9 cellular contexts compared by ENCODE assay signal in the genomic region with DNA sequence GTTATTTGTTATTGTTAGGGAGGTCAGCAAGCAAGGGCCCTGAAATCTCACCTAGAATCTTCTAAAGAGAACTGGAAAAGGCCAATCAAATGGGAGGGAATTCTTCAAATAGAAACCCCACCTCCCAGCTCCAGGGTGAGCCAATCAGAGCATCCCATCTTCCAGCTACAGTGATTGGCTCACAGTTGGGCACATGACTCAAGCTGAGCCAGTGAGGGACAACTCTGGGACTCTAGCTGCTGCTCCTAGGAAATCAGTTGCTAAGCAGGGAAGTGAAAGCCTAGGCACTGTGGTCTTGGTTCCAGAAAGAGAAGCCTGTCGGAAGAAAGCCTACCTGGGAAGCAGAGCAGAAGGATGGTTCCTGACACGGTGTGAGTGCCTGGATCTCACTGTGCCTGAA. TPM values are rescaled to one million over a fixed set of nuclear protein-coding genes. Genes with fewer than 3 reads are reported as not detected.
DNase-seq lines count a peak whose midpoint lies in the region; ATAC-seq, FAIRE-seq and TF ChIP-seq lines count a peak whose summit lies in the region.
"Had no signal": no experiment of that assay in that cellular context is flagged by ENCODE, and none has a peak within 500 bp of the region (broad histone marks: within the 10 kb centered on the region; RNA-seq: fewer than 3 reads in every experiment).

No MANE protein-coding gene starts in this region.

- ATAC-seq in Panc1 (0 out of 2 replicates have a peak, but pooled peaks have one; percentile 59), aorta (ENCODE audit: low FRiP score) (no peak), HG03354 (IDR thresholded peaks at IDR 0.05; ENCODE audit: poor library complexity, severe bottlenecking, unreplicated experiment) (no peak), omental fat pad (ENCODE audit: low FRiP score) (no peak)

- BruUV-seq in Panc1 (replicated peaks; lab: Mats Ljungman, UMichigan), result no TSS peak

- TF ChIP-seq CTCF in HEK293 (tag by site-specific recombination; IDR thresholded peaks at IDR 0.05) (no peak), Panc1 (IDR thresholded peaks at IDR 0.05) (no peak), omental fat pad (IDR thresholded peaks at IDR 0.05) (no peak)

- H3K36me3 ChIP-seq in HEK293 (ENCODE audit: control insufficient read depth in 2 of 2, insufficient read depth in 1 of 2, low read length in 2 of 2) (no peaks in the 10 kb centered on the region), Panc1 (ENCODE audit: control insufficient read depth, insufficient read depth, low read length) (no peaks in the 10 kb centered on the region), aorta (ENCODE audit: control insufficient read depth in 1 of 2, insufficient read depth in 2 of 2, low read length in 1 of 2) (no peaks in the 10 kb centered on the region)

- H3K4me1 ChIP-seq in HEK293 (ENCODE audit: control insufficient read depth, insufficient read depth, low read length) (no peaks in the 10 kb centered on the region), Panc1 (ENCODE audit: control insufficient read depth, insufficient read depth, low read length) (no peaks in the 10 kb centered on the region), aorta (ENCODE audit: control insufficient read depth in 1 of 2, insufficient read depth in 2 of 2, low read length in 2 of 2) (no peaks in the 10 kb centered on the region)

- no peak overlapping the region for H3K27ac ChIP-seq in HEK293 (ENCODE audit: extremely low read depth, low read depth, low read length)
- H3K27ac ChIP-seq in Panc1 (ENCODE audit: low read length), result no peak overlapping the region
- H3K27ac ChIP-seq in aorta (ENCODE audit: low read depth in 1 of 2, low read length in 2 of 2), result no peak overlapping the region
- H3K27ac ChIP-seq: KMS-11 had no signal

- H3K4me3 ChIP-seq in HEK293 (ENCODE audit: low read depth, low read length), result no peak overlapping the region
- H3K4me3 ChIP-seq in Panc1 (ENCODE audit: low read depth in 2 of 2, low read length in 2 of 2), result no peak overlapping the region
- no peak overlapping the region for H3K4me3 ChIP-seq in aorta (ENCODE audit: low read length in 2 of 2)

- POLR2A ChIA-PET in HEK293 (lab: Yijun Ruan, JAX), result no interaction called here
- POLR2A ChIA-PET in Panc1 (lab: Charles Lee), result interaction anchor here (0.6 kb wide), 1 partner anchor 232 kb away, joined by 3 read pairs; no protein-coding TSS in a partner anchor

- CTCF ChIA-PET in HEK293 (lab: Yijun Ruan, JAX) (interaction anchor here (0.7 to 1.0 kb wide), 3 partner anchors 26 to 295 kb away, joined by 3 to 6 read pairs (median 3); no protein-coding TSS in a partner anchor), Panc1 (lab: Charles Lee) (no interaction called here)

- 76 to 92% methylated on average over 2 of the region's 2 CpGs for WGBS in aorta, 2 donors

- intact Hi-C loops in Panc1 (cut with micrococcal nuclease; ENCODE audit: unreplicated experiment), result no loop called here
- intact Hi-C loops in aorta (cut with DNase I), result no loop called here

- FAIRE-seq in frontal cortex (lab: Jason Lieb, UNC), result no peak

- peak; percentile 60 for DNase-seq in Ammon's horn (ENCODE audit: low spot score)
- no peak for DNase-seq in Panc1 (ENCODE audit: low read depth, low spot score)
- peak; percentile 33 to 59 for DNase-seq in frontal cortex (ENCODE audit: low spot score in 2 of 2)
- no peak for DNase-seq in COLO668 (lab: John Stamatoyannopoulos, UW; ENCODE audit: unreplicated experiment)
- no peak for DNase-seq in aorta
- no peak for DNase-seq in omental fat pad (ENCODE audit: low spot score)

- in situ Hi-C loops in Panc1 (cut with HindIII; ENCODE audit: low pct_unique_long_range_greater_than_20kb, low sequenced_read_pairs), result no loop called here

- H3K9me3 ChIP-seq in HEK293 (ENCODE audit: control insufficient read depth, insufficient read depth, low read depth, low read length) (no peaks in the 10 kb centered on the region), Panc1 (ENCODE audit: control insufficient read depth, insufficient read depth, low read depth, low read length) (no peaks in the 10 kb centered on the region), aorta (ENCODE audit: control insufficient read depth, low read length) (peaks cover 3% of the 10 kb centered on the region)

- H3K27me3 ChIP-seq in Panc1 (ENCODE audit: control insufficient read depth, insufficient read depth, low read length) (no peaks in the 10 kb centered on the region; the same call in 1 of the 2 replicates), aorta (ENCODE audit: control insufficient read depth in 1 of 2, insufficient read depth in 2 of 2, low read length in 1 of 2) (no peaks in the 10 kb centered on the region)

TF ChIP-seq in HEK293, 187 proteins besides CTCF, POLR2A, EP300 and RAD21 (continues in another document):
- TF ChIP-seq SP2 (tag by site-specific recombination; IDR thresholded peaks at IDR 0.05) (peak; percentile 30; the same call in 1 of the 2 replicates), KLF9 (tag by site-specific recombination; IDR thresholded peaks at IDR 0.05; ENCODE audit: low read depth) (no peak), ZNF24 (tag by site-specific recombination; IDR thresholded peaks at IDR 0.05) (no peak)
- TF ChIP-seq, protein P1, sequence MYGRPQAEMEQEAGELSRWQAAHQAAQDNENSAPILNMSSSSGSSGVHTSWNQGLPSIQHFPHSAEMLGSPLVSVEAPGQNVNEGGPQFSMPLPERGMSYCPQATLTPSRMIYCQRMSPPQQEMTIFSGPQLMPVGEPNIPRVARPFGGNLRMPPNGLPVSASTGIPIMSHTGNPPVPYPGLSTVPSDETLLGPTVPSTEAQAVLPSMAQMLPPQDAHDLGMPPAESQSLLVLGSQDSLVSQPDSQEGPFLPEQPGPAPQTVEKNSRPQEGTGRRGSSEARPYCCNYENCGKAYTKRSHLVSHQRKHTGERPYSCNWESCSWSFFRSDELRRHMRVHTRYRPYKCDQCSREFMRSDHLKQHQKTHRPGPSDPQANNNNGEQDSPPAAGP (tag by site-specific recombination; IDR thresholded peaks at IDR 0.05), result no peak
- TF ChIP-seq, protein P2, sequence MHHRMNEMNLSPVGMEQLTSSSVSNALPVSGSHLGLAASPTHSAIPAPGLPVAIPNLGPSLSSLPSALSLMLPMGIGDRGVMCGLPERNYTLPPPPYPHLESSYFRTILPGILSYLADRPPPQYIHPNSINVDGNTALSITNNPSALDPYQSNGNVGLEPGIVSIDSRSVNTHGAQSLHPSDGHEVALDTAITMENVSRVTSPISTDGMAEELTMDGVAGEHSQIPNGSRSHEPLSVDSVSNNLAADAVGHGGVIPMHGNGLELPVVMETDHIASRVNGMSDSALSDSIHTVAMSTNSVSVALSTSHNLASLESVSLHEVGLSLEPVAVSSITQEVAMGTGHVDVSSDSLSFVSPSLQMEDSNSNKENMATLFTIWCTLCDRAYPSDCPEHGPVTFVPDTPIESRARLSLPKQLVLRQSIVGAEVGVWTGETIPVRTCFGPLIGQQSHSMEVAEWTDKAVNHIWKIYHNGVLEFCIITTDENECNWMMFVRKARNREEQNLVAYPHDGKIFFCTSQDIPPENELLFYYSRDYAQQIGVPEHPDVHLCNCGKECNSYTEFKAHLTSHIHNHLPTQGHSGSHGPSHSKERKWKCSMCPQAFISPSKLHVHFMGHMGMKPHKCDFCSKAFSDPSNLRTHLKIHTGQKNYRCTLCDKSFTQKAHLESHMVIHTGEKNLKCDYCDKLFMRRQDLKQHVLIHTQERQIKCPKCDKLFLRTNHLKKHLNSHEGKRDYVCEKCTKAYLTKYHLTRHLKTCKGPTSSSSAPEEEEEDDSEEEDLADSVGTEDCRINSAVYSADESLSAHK (tag by site-specific recombination; IDR thresholded peaks at IDR 0.05), result no peak
- TF ChIP-seq, protein P3, sequence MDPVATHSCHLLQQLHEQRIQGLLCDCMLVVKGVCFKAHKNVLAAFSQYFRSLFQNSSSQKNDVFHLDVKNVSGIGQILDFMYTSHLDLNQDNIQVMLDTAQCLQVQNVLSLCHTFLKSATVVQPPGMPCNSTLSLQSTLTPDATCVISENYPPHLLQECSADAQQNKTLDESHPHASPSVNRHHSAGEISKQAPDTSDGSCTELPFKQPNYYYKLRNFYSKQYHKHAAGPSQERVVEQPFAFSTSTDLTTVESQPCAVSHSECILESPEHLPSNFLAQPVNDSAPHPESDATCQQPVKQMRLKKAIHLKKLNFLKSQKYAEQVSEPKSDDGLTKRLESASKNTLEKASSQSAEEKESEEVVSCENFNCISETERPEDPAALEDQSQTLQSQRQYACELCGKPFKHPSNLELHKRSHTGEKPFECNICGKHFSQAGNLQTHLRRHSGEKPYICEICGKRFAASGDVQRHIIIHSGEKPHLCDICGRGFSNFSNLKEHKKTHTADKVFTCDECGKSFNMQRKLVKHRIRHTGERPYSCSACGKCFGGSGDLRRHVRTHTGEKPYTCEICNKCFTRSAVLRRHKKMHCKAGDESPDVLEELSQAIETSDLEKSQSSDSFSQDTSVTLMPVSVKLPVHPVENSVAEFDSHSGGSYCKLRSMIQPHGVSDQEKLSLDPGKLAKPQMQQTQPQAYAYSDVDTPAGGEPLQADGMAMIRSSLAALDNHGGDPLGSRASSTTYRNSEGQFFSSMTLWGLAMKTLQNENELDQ (tag by site-specific recombination; IDR thresholded peaks at IDR 0.05; ENCODE audit: low read depth), result no peak
- TF ChIP-seq, protein P4, sequence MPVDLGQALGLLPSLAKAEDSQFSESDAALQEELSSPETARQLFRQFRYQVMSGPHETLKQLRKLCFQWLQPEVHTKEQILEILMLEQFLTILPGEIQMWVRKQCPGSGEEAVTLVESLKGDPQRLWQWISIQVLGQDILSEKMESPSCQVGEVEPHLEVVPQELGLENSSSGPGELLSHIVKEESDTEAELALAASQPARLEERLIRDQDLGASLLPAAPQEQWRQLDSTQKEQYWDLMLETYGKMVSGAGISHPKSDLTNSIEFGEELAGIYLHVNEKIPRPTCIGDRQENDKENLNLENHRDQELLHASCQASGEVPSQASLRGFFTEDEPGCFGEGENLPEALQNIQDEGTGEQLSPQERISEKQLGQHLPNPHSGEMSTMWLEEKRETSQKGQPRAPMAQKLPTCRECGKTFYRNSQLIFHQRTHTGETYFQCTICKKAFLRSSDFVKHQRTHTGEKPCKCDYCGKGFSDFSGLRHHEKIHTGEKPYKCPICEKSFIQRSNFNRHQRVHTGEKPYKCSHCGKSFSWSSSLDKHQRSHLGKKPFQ (tag by site-specific recombination; IDR thresholded peaks at IDR 0.05), result no peak

RNA-seq across cellular contexts. Expression of a gene that starts 13.4 kb away (rescaled TPM):
- total RNA-seq in Panc1 (2021; ENCODE audit: unreplicated experiment), result 2.7 TPM
- polyA plus RNA-seq in Panc1 (2012; ENCODE audit: insufficient read length), result 5.2 TPM
- 0.41 TPM for total RNA-seq in frontal cortex
- total RNA-seq in aorta, result 1 to 10 TPM in 1 of 2 donors, under 1 TPM in 1; 0.23 to 3.1 TPM
- 10 to 100 TPM in 1 of 2 donors, 1 to 10 TPM in 1; 3.0 to 15.0 TPM for polyA plus RNA-seq in aorta
- under 1 TPM in 2 of 4 donors, not detected in 2; 0.31 to 0.47 TPM for total RNA-seq in omental fat pad

RNA-seq across cellular contexts. Expression of a gene that starts 48.0 kb away (rescaled TPM):
- total RNA-seq in Panc1 (2021; ENCODE audit: unreplicated experiment) (0.15 TPM), frontal cortex (162 TPM), aorta (not detected), omental fat pad (not detected)
- 0.16 TPM for polyA plus RNA-seq in Panc1 (2012; ENCODE audit: insufficient read length)
- polyA plus RNA-seq in aorta, result not detected

RNA-seq across cellular contexts. Expression of a gene that starts 56.5 kb away (rescaled TPM):
- 42.1 TPM for total RNA-seq in Panc1 (2021; ENCODE audit: unreplicated experiment)
- polyA plus RNA-seq in Panc1 (2012; ENCODE audit: insufficient read length), result 24.2 TPM
- total RNA-seq in frontal cortex, result 9.0 TPM
- total RNA-seq in aorta, result 10 to 100 TPM in 1 of 2 donors, 1 to 10 TPM in 1; 9.8 to 11.9 TPM
- 10 to 100 TPM; 12.8 to 21.8 TPM for polyA plus RNA-seq in aorta
- 10 to 100 TPM in 3 of 4 donors, 1 to 10 TPM in 1; 7.9 to 22.9 (median 15.7) TPM for total RNA-seq in omental fat pad

Comparison
In these comparisons a context has a peak if more than half of its experiments do, and no peak if none do; other contexts are left out.
1. DNase-seq: peak in Ammon's horn (single experiment) and frontal cortex (2 of 2); none in Panc1 (single experiment), COLO668 (single experiment), aorta (0 of 2) and omental fat pad (single experiment).
2. RNA of a gene that starts 48.0 kb away (total RNA-seq): 162 TPM in frontal cortex (single experiment); 0.15 TPM in Panc1 (single experiment), not detected in aorta and not detected in omental fat pad; every median in the first group is over 100 times any median in the second.